In genomic region chr1:15413563-15414449, GRCh38 we compare ENCODE assay signal across 13 cellular contexts. TPM values are rescaled to one million over a fixed set of nuclear protein-coding genes. Genes with fewer than 3 reads are reported as not detected.
A peak's percentile ranks its signal among the peaks of the same experiment; 100 is the strongest.
DNase-seq lines count a peak whose midpoint lies in the region; ATAC-seq and TF ChIP-seq lines count a peak whose summit lies in the region.
"Had no signal": no experiment of that assay in that cellular context is flagged by ENCODE, and none has a peak within 500 bp of the region (broad histone marks: within the 10 kb centered on the region; RNA-seq: fewer than 3 reads in every experiment).

No MANE protein-coding gene starts in this region.

- no peaks in the 10 kb centered on the region for H3K79me1 ChIP-seq in H9 (ENCODE audit: insufficient read depth, low read depth, low read length, poor library complexity, severe bottlenecking)

- H2BK5ac ChIP-seq in H9 (ENCODE audit: insufficient read length, low read length), result no peak overlapping the region

- WGBS in H9 (ENCODE audit: extremely low coverage, insufficient read length, low lambda C conversion rate), result no CpG with 5 or more reads among the region's 21 CpGs

- no peak overlapping the region for H2BK12ac ChIP-seq in H9 (ENCODE audit: insufficient read length, low read depth, low read length)

- peaks cover 66 to 74% (median 71%) of the 10 kb centered on the region in 10 experiments for H3K4me1 ChIP-seq in BLaER1 treated with 17β-estradiol and CSF1 and Interleukin-3, amounts not matched to agents 10 nM and 100 nM
- H3K4me1 ChIP-seq in H9 (ENCODE audit: insufficient read depth, low read length), result no peaks in the 10 kb centered on the region

- H3K4me3 Mint-ChIP-seq in H9, result no peak overlapping the region
- H3K4me3 Mint-ChIP-seq in central memory CD8-positive, alpha-beta T cell, result peak overlapping the region; percentile 97
- no peak overlapping the region for H3K4me3 Mint-ChIP-seq in nephron progenitor cell

- peaks cover 54 to 80% (median 67%) of the 10 kb centered on the region in 11 experiments for H4K20me1 ChIP-seq in BLaER1 treated with 17β-estradiol and CSF1 and Interleukin-3, amounts not matched to agents 10 nM and 100 nM
- no peaks in the 10 kb centered on the region for H4K20me1 ChIP-seq in H9 (ENCODE audit: control insufficient read depth, insufficient read depth, insufficient read length)

- H3K4me2 ChIP-seq in BLaER1 treated with 17β-estradiol and CSF1 and Interleukin-3, amounts not matched to agents 10 nM and 100 nM, result peak overlapping the region; percentile 94 to 99 (median 99)
- no peak overlapping the region for H3K4me2 ChIP-seq in H9 (ENCODE audit: insufficient read depth, insufficient read length, low read length)

- H3K9ac ChIP-seq in BLaER1 treated with 17β-estradiol and CSF1 and Interleukin-3, amounts not matched to agents 10 nM and 100 nM, result peak overlapping the region; percentile 91 to 100 (median 97); a peak in 21 of 22 replicates
- no peak overlapping the region for H3K9ac ChIP-seq in H9 (ENCODE audit: extremely low read depth, insufficient read length, low read length)

- H2BK20ac ChIP-seq in H9 (ENCODE audit: low read depth, low read length, poor library complexity, severe bottlenecking), result no peak overlapping the region

- H3K27ac ChIP-seq in BLaER1 treated with 17β-estradiol and CSF1 and Interleukin-3, amounts not matched to agents 10 nM and 100 nM, result peak overlapping the region; percentile 62 to 99 (median 93)
- no peak overlapping the region for H3K27ac ChIP-seq in H9 (ENCODE audit: insufficient read length, low read depth, low read length)
- H3K27ac ChIP-seq: SK-N-MC had no signal

- no peaks in the 10 kb centered on the region for H3K9me3 Mint-ChIP-seq in H9
- no peaks in the 10 kb centered on the region for H3K9me3 Mint-ChIP-seq in central memory CD8-positive, alpha-beta T cell
- no peaks in the 10 kb centered on the region for H3K9me3 Mint-ChIP-seq in nephron progenitor cell

- H3K79me2 ChIP-seq in H9 (ENCODE audit: insufficient read depth, low read length), result no peaks in the 10 kb centered on the region

- peak overlapping the region in 9 of 10 experiments; percentile 73 to 99 (median 93); a peak in 18 of 20 replicates for H3K4me3 ChIP-seq in BLaER1 treated with 17β-estradiol and CSF1 and Interleukin-3, amounts not matched to agents 10 nM and 100 nM
- H3K4me3 ChIP-seq: SK-N-MC had no signal

- H3K23ac ChIP-seq in H9 (ENCODE audit: insufficient read length, low read depth, low read length), result no peak overlapping the region

- H3K4ac ChIP-seq in H9 (ENCODE audit: low read depth, low read length), result no peak overlapping the region

- H3K27ac Mint-ChIP-seq in H9 (peak overlapping the region in 1 of 3 experiments; percentile 68; a peak in 1 of 7 replicates), nephron progenitor cell (peak overlapping the region; percentile 61)
- peak overlapping the region; percentile 100 for H3K27ac Mint-ChIP-seq in central memory CD8-positive, alpha-beta T cell (ENCODE audit: low read depth)

- H3T11ph ChIP-seq in H9 (ENCODE audit: low read length), result no peak overlapping the region

- H2AFZ ChIP-seq in H9 (ENCODE audit: low read length), result no peak overlapping the region

- no peak overlapping the region for H4K8ac ChIP-seq in H9 (replicated peaks; ENCODE audit: insufficient read length, low read depth, low read length)

- TF ChIP-seq CTCF in H9 (conservative IDR thresholded peaks at IDR 0.05) (no peak), nephron progenitor cell (IDR thresholded peaks at IDR 0.05) (no peak)

- no peak overlapping the region for H4K91ac ChIP-seq in H9 (ENCODE audit: insufficient read length, low read depth, low read length)

- ATAC-seq in central memory CD8-positive, alpha-beta T cell (replicated peaks; ENCODE audit: extremely low read depth, poor library complexity, severe bottlenecking), result no peak
- ATAC-seq in activated CD4-positive, CD25-positive, alpha-beta regulatory T cell treated with anti-CD3 and anti-CD28 coated beads, Interleukin-2, amount 50 U/mL, for 24 hours, result no peak

- peaks cover 9% of the 10 kb centered on the region for H3K23me2 ChIP-seq in H9 (ENCODE audit: insufficient read length, low read depth, low read length, poor library complexity, severe bottlenecking)

- DNase-seq in H9 (no peak), nephron progenitor cell (no peak), NCI-H345 (lab: John Stamatoyannopoulos, UW) (no peak)
- DNase-seq in central memory CD8-positive, alpha-beta T cell (ENCODE audit: low spot score in 2 of 2), result no peak
- no peak for DNase-seq in stimulated activated CD4-positive, alpha-beta T cell treated with anti-CD3 and anti-CD28 coated beads, Interleukin-2, amount 100 ng/mL, for 24 hours
- DNase-seq in activated effector memory CD4-positive, alpha-beta T cell treated with Interleukin-2 at 50 U/mL for 16 hours, result no peak

- no peaks in the 10 kb centered on the region for H3K9me3 ChIP-seq in BLaER1 treated with 17β-estradiol and CSF1 and Interleukin-3, amounts not matched to agents 10 nM and 100 nM (replicated peaks in 1 of 11)
- no peaks in the 10 kb centered on the region for H3K9me3 ChIP-seq in H9 (ENCODE audit: control insufficient read depth, low read depth, low read length)
- H3K9me3 ChIP-seq: esophagus muscularis mucosa, pancreas had no signal

- no peak overlapping the region for H2BK120ac ChIP-seq in H9 (ENCODE audit: low read depth, low read length, poor library complexity, severe bottlenecking)

- H3K56ac ChIP-seq in H9 (ENCODE audit: insufficient read length, low read depth, low read length), result no peak overlapping the region

- H3K14ac ChIP-seq in H9 (ENCODE audit: insufficient read depth, low read length), result peak overlapping the region; percentile 37; the same call in 1 of the 2 replicates

- H3K36me3 ChIP-seq in BLaER1 treated with 17β-estradiol and CSF1 and Interleukin-3, amounts not matched to agents 10 nM and 100 nM, result peaks cover 27 to 60% (median 52%) of the 10 kb centered on the region in 11 experiments
- H3K36me3 ChIP-seq: pancreas had no signal

- H3K4me1 Mint-ChIP-seq in H9 (peaks cover 28 to 38% of the 10 kb centered on the region in 2 experiments), nephron progenitor cell (peaks cover 46% of the 10 kb centered on the region)
- peaks cover 83% of the 10 kb centered on the region for H3K4me1 Mint-ChIP-seq in central memory CD8-positive, alpha-beta T cell

- H3K18ac ChIP-seq in H9 (ENCODE audit: insufficient read length, low read depth, low read length), result no peak overlapping the region

- H2BK15ac ChIP-seq in H9 (ENCODE audit: low read depth, low read length), result no peak overlapping the region

- peaks cover 0 to 2% (median 2%) of the 10 kb centered on the region in 3 experiments; a peak in 3 of 7 replicates for H3K36me3 Mint-ChIP-seq in H9 (ENCODE audit: insufficient read depth in 1 of 3, low read depth in 3 of 3)
- H3K36me3 Mint-ChIP-seq in central memory CD8-positive, alpha-beta T cell (ENCODE audit: insufficient read depth), result peaks cover 78% of the 10 kb centered on the region
- no peaks in the 10 kb centered on the region for H3K36me3 Mint-ChIP-seq in nephron progenitor cell (ENCODE audit: low read depth)

- H3K27me3 Mint-ChIP-seq in H9 (ENCODE audit: low read depth), result peaks cover 39% of the 10 kb centered on the region
- no peaks in the 10 kb centered on the region for H3K27me3 Mint-ChIP-seq in central memory CD8-positive, alpha-beta T cell
- peaks cover 15% of the 10 kb centered on the region for H3K27me3 Mint-ChIP-seq in nephron progenitor cell (ENCODE audit: low read depth, poor library complexity)

- no peak overlapping the region for H2AK5ac ChIP-seq in H9 (ENCODE audit: insufficient read length, low read length)

- H4K5ac ChIP-seq in H9 (ENCODE audit: insufficient read length, low read depth, low read length), result no peak overlapping the region

- H3K27me3 ChIP-seq in BLaER1 treated with 17β-estradiol and CSF1 and Interleukin-3, amounts not matched to agents 10 nM and 100 nM, result peaks cover 0 to 5% (median 2%) of the 10 kb centered on the region in 11 experiments; a peak in 7 of 22 replicates
- H3K27me3 ChIP-seq in H9 (ENCODE audit: insufficient read depth, low read length), result peaks cover 4% of the 10 kb centered on the region; the same call in 1 of the 2 replicates
- H3K27me3 ChIP-seq: esophagus muscularis mucosa, pancreas had no signal

RNA-seq across cellular contexts. Expression of gene EFHD2, which starts 4.1 kb away (rescaled TPM):
- total RNA-seq in H9 (2021), result 16.5 and 16.6 TPM in 2 replicates

RNA-seq across cellular contexts. Expression of gene CTRC, which starts 24.4 kb away (rescaled TPM):
- total RNA-seq in H9 (2021), result not detected in 2 replicates
- total RNA-seq: cerebellum, liver had no signal

RNA-seq across cellular contexts. Expression of gene CELA2A, which starts 42.7 kb away (rescaled TPM):
- not detected in 2 replicates for total RNA-seq in H9 (2021)
- total RNA-seq: cerebellum, esophagus muscularis mucosa, liver had no signal
